ENCODE assay signal across 29 cellular contexts in genomic region chr4:130203571-130203970, GRCh38.
"Had no signal": no experiment of that assay in that cellular context is flagged by ENCODE, and none has a peak within 500 bp of the region (broad histone marks: within the 10 kb centered on the region; RNA-seq: fewer than 3 reads in every experiment).

No MANE protein-coding gene starts in this region.

- H3K36me3 ChIP-seq: brain microvascular endothelial cell had no signal

- H3K4me3 Mint-ChIP-seq: activated CD4-positive, alpha-beta memory T cell treated with anti-CD3 and anti-CD28 coated beads for 36 hours; activated CD4-positive, alpha-beta T cell treated with anti-CD3 and anti-CD28 coated beads for 36 hours; activated CD4-positive, alpha-beta T cell treated with anti-CD3 and anti-CD28 coated beads, Interleukin-2, amount 10 ng/mL, durations not matched to agents 24 days and 14 days; activated CD8-positive, alpha-beta memory T cell treated with anti-CD3 and anti-CD28 coated beads, Interleukin-2, amount 10 ng/mL, durations not matched to agents 7 days and 5 days; activated CD8-positive, alpha-beta T cell treated with anti-CD3 and anti-CD28 coated beads, Interleukin-2, amount 10 ng/mL, durations not matched to agents 7 days and 5 days; activated naive CD4-positive, alpha-beta T cell treated with anti-CD3 and anti-CD28 coated beads for 36 hours; activated naive CD4-positive, alpha-beta T cell treated with anti-CD3 and anti-CD28 coated beads, Interleukin-2, amount 50 U/mL, for 24 hours; activated naive CD8-positive, alpha-beta T cell treated with anti-CD3 and anti-CD28 coated beads, Interleukin-2, amount 10 ng/mL, durations not matched to agents 7 days and 5 days; activated T-helper 1 cell treated with anti-CD3 and anti-CD28 coated beads, Interleukin-12 subunit alpha, Interleukin-12 subunit beta, Interleukin-2, Interleukin-4 antibody, amounts not matched to agents 30 ng/mL and 10 ng/mL and 1 ng/mL, durations not matched to agents 14 hours and 24 hours and 36 hours; central memory CD8-positive, alpha-beta T cell; dendritic cell treated with granulocyte-macrophage colony-stimulating factor and Interleukin-4, amounts not matched to agents 40 ng/mL and 50 ng/mL, for 4 days; endodermal cell had no signal

- H3K27me3 Mint-ChIP-seq: activated CD4-positive, alpha-beta memory T cell treated with anti-CD3 and anti-CD28 coated beads for 36 hours; activated CD4-positive, alpha-beta T cell treated with anti-CD3 and anti-CD28 coated beads for 36 hours; activated CD4-positive, alpha-beta T cell treated with anti-CD3 and anti-CD28 coated beads, Interleukin-2, amount 10 ng/mL, durations not matched to agents 24 days and 14 days; activated CD8-positive, alpha-beta memory T cell treated with anti-CD3 and anti-CD28 coated beads, Interleukin-2, amount 10 ng/mL, durations not matched to agents 7 days and 5 days; activated naive CD4-positive, alpha-beta T cell treated with anti-CD3 and anti-CD28 coated beads, Interleukin-2, amount 50 U/mL, for 24 hours; activated naive CD8-positive, alpha-beta T cell treated with anti-CD3 and anti-CD28 coated beads, Interleukin-2, amount 10 ng/mL, durations not matched to agents 7 days and 5 days; central memory CD8-positive, alpha-beta T cell; dendritic cell treated with granulocyte-macrophage colony-stimulating factor and Interleukin-4, amounts not matched to agents 40 ng/mL and 50 ng/mL, for 4 days had no signal

- H3K27ac Mint-ChIP-seq: activated CD4-positive, alpha-beta memory T cell treated with anti-CD3 and anti-CD28 coated beads for 36 hours; activated CD4-positive, alpha-beta T cell treated with anti-CD3 and anti-CD28 coated beads for 36 hours; activated CD4-positive, alpha-beta T cell treated with anti-CD3 and anti-CD28 coated beads, Interleukin-2, amount 10 ng/mL, durations not matched to agents 24 days and 14 days; activated CD8-positive, alpha-beta memory T cell treated with anti-CD3 and anti-CD28 coated beads, Interleukin-2, amount 10 ng/mL, durations not matched to agents 7 days and 5 days; activated CD8-positive, alpha-beta T cell treated with anti-CD3 and anti-CD28 coated beads, Interleukin-2, amount 10 ng/mL, durations not matched to agents 7 days and 5 days; activated naive CD4-positive, alpha-beta T cell treated with anti-CD3 and anti-CD28 coated beads for 36 hours; activated naive CD4-positive, alpha-beta T cell treated with anti-CD3 and anti-CD28 coated beads, Interleukin-2, amount 50 U/mL, for 24 hours; activated naive CD8-positive, alpha-beta T cell treated with anti-CD3 and anti-CD28 coated beads, Interleukin-2, amount 10 ng/mL, durations not matched to agents 7 days and 5 days; activated T-helper 1 cell treated with anti-CD3 and anti-CD28 coated beads, Interleukin-12 subunit alpha, Interleukin-12 subunit beta, Interleukin-2, Interleukin-4 antibody, amounts not matched to agents 30 ng/mL and 10 ng/mL and 1 ng/mL, durations not matched to agents 14 hours and 24 hours and 36 hours; activated T-helper 2 cell treated with anti-CD3 and anti-CD28 coated beads, Interferon-gamma antibody, Interleukin-2, Interleukin-4, amounts not matched to agents 10 μg/mL and 5 μg/mL and 100 μg/mL, durations not matched to agents 14 hours and 24 hours and 36 hours; dendritic cell treated with granulocyte-macrophage colony-stimulating factor and Interleukin-4, amounts not matched to agents 40 ng/mL and 50 ng/mL, for 4 days; endodermal cell had no signal

- H3K4me1 Mint-ChIP-seq: activated CD4-positive, alpha-beta T cell treated with anti-CD3 and anti-CD28 coated beads for 36 hours; activated CD4-positive, alpha-beta T cell treated with anti-CD3 and anti-CD28 coated beads, Interleukin-2, amount 10 ng/mL, durations not matched to agents 24 days and 14 days; activated CD8-positive, alpha-beta memory T cell treated with anti-CD3 and anti-CD28 coated beads, Interleukin-2, amount 10 ng/mL, durations not matched to agents 7 days and 5 days; activated naive CD4-positive, alpha-beta T cell treated with anti-CD3 and anti-CD28 coated beads, Interleukin-2, amount 50 U/mL, for 24 hours; activated naive CD8-positive, alpha-beta T cell treated with anti-CD3 and anti-CD28 coated beads, Interleukin-2, amount 10 ng/mL, durations not matched to agents 7 days and 5 days; central memory CD8-positive, alpha-beta T cell; endodermal cell had no signal

- H3K9me3 Mint-ChIP-seq: activated naive CD4-positive, alpha-beta T cell treated with anti-CD3 and anti-CD28 coated beads for 36 hours; activated naive CD4-positive, alpha-beta T cell treated with anti-CD3 and anti-CD28 coated beads, Interleukin-2, amount 50 U/mL, for 24 hours had no signal

- ATAC-seq: activated CD4-positive, alpha-beta T cell treated with anti-CD3 and anti-CD28 coated beads for 36 hours; activated CD8-positive, alpha-beta memory T cell treated with anti-CD3 and anti-CD28 coated beads, Interleukin-2, amount 10 ng/mL, durations not matched to agents 7 days and 5 days; activated CD8-positive, alpha-beta T cell treated with anti-CD3 and anti-CD28 coated beads, Interleukin-2, amount 10 ng/mL, durations not matched to agents 7 days and 5 days; esophagus mucosa had no signal

- H3K4me3 ChIP-seq: coronary artery, dorsolateral prefrontal cortex had no signal

- H3K36me3 Mint-ChIP-seq: activated CD4-positive, alpha-beta memory T cell treated with anti-CD3 and anti-CD28 coated beads for 36 hours; activated CD8-positive, alpha-beta memory T cell treated with anti-CD3 and anti-CD28 coated beads, Interleukin-2, amount 10 ng/mL, durations not matched to agents 7 days and 5 days; activated naive CD4-positive, alpha-beta T cell treated with anti-CD3 and anti-CD28 coated beads, Interleukin-2, amount 50 U/mL, for 24 hours; activated naive CD8-positive, alpha-beta T cell treated with anti-CD3 and anti-CD28 coated beads, Interleukin-2, amount 10 ng/mL, durations not matched to agents 7 days and 5 days had no signal

- H3K27me3 ChIP-seq: brain microvascular endothelial cell, dorsolateral prefrontal cortex had no signal

- H3K27ac ChIP-seq: brain microvascular endothelial cell, coronary artery, dorsolateral prefrontal cortex had no signal

- DNase-seq: activated CD4-positive, alpha-beta memory T cell treated with anti-CD3 and anti-CD28 coated beads for 36 hours; activated CD4-positive, alpha-beta T cell treated with anti-CD3 and anti-CD28 coated beads for 36 hours; activated CD4-positive, alpha-beta T cell treated with anti-CD3 and anti-CD28 coated beads, Interleukin-2, amount 10 ng/mL, durations not matched to agents 24 days and 14 days; activated CD4-positive, CD25-positive, alpha-beta regulatory T cell; activated CD4-positive, CD25-positive, alpha-beta regulatory T cell treated with anti-CD3 and anti-CD28 coated beads, Interleukin-2, amount 50 U/mL, for 72 hours; activated CD8-positive, alpha-beta memory T cell treated with anti-CD3 and anti-CD28 coated beads, Interleukin-2, amount 10 ng/mL, durations not matched to agents 7 days and 5 days; activated CD8-positive, alpha-beta memory T cell treated with anti-CD3 and anti-CD28 coated beads, Interleukin-2, amount 50 U/mL, for 4 hours; activated CD8-positive, alpha-beta T cell treated with anti-CD3 and anti-CD28 coated beads, Interleukin-2, amount 10 ng/mL, durations not matched to agents 7 days and 5 days; activated effector memory CD4-positive, alpha-beta T cell treated with anti-CD3 and anti-CD28 coated beads, Interleukin-2, amount 50 U/mL, for 16 hours; activated naive CD4-positive, alpha-beta T cell treated with anti-CD3 and anti-CD28 coated beads for 36 hours; activated naive CD8-positive, alpha-beta T cell treated with anti-CD3 and anti-CD28 coated beads, Interleukin-2, amount 10 ng/mL, durations not matched to agents 7 days and 5 days; activated T-cell treated with anti-CD3 and anti-CD28 coated beads, Interleukin-2, amount 50 U/mL, for 1 hour; activated T-cell treated with anti-CD3 and anti-CD28 coated beads, Interleukin-2, amount 50 U/mL, for 48 hours; amniotic stem cell; anterior cingulate cortex; brain microvascular endothelial cell; dorsolateral prefrontal cortex; effector memory CD4-positive, alpha-beta T cell; endodermal cell; foreskin fibroblast; head of caudate nucleus; T-helper 2 cell had no signal
